In the genomic region with DNA sequence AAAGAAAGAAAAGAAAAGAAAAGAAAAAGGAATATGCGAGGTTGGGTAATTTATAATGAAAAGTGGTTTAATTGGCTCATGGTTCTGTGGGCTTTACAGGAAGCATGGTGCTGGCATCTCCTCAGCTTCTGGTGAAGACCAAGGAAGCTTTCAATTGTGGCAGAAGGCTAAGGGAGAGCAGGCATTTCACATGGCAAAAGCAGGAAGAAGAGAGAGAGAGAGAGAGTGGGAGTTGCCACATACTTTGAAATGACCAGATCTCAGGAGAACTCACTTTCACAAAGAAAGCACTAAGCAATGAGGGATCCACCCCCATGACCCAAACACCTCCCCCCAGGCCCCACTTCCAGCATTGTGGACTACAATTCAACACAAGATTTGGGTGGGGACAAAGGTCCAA, we compare ENCODE assay signal across 20 cellular contexts. TPM values are rescaled to one million over a fixed set of nuclear protein-coding genes. Genes with fewer than 3 reads are reported as not detected.
"Had no signal": no experiment of that assay in that cellular context is flagged by ENCODE, and none has a peak within 500 bp of the region (broad histone marks: within the 10 kb centered on the region; RNA-seq: fewer than 3 reads in every experiment).

No MANE protein-coding gene starts in this region.

- H3K36me3 ChIP-seq: upper lobe of left lung had no signal

- H3K27ac ChIP-seq: epithelial cell of prostate, upper lobe of left lung, VCaP had no signal

- H3K4me1 ChIP-seq: upper lobe of left lung had no signal

- H3K9me3 ChIP-seq: upper lobe of left lung had no signal

- H3K4me3 ChIP-seq: upper lobe of left lung had no signal

- DNase-seq: activated CD4-positive, alpha-beta T cell treated with anti-CD3 and anti-CD28 coated beads, Interleukin-2, amount 50 U/mL, for 48 hours; activated naive CD4-positive, alpha-beta T cell treated with anti-CD3 and anti-CD28 coated beads, Interleukin-2, amount 10 ng/mL, durations not matched to agents 7 days and 5 days; hippocampal formation; mesendoderm; nucleus accumbens; stimulated activated CD4-positive, alpha-beta T cell treated with anti-CD3 and anti-CD28 coated beads, Interleukin-4, amount 100 ng/mL, for 4 hours; stimulated activated CD8-positive, alpha-beta memory T cell treated with anti-CD3 and anti-CD28 coated beads, Interleukin-4, amount 100 ng/mL, for 48 hours; stimulated activated naive CD8-positive, alpha-beta T cell treated with anti-CD3 and anti-CD28 coated beads, Interleukin-15, Interleukin-2, amounts not matched to agents 100 U/mL and 50 U/mL, for 24 hours; upper lobe of left lung had no signal

- H3K27me3 ChIP-seq: upper lobe of left lung had no signal

- ATAC-seq: natural killer cell treated with Interleukin-12 subunit alpha and Interleukin-12 subunit beta and Interleukin-15 and Interleukin-18, amount 100 ng/mL, for 72 hours; stimulated activated naive CD8-positive, alpha-beta T cell treated with anti-CD3 and anti-CD28 coated beads, Interleukin-15, Interleukin-2, amounts not matched to agents 100 U/mL and 50 U/mL, for 24 hours had no signal

RNA-seq across cellular contexts. Expression of gene LINC01488, which starts 38.7 kb away (rescaled TPM):
- total RNA-seq: activated T-helper 2 cell treated with anti-CD3 and anti-CD28 coated beads, Interferon-gamma antibody, Interleukin-2, Interleukin-4, amounts not matched to agents 10 μg/mL and 5 μg/mL and 100 μg/mL, durations not matched to agents 14 hours and 24 hours and 36 hours; astrocyte; bronchial epithelial cell; kidney epithelial cell; natural killer cell treated with Interleukin-12 subunit alpha and Interleukin-12 subunit beta and Interleukin-15 and Interleukin-18, amount 100 ng/mL, for 72 hours; posterior vena cava; T-helper 1 cell treated with Interleukin-12 subunit alpha and Interleukin-12 subunit beta and Interleukin-4 antibody, amounts not matched to agents 30 ng/mL and 1 ng/mL, for 36 hours; temporal lobe; upper lobe of left lung had no signal
- polyA plus RNA-seq: small intestine had no signal
